ENCODE assay signal across 8 cellular contexts in the genomic region with DNA sequence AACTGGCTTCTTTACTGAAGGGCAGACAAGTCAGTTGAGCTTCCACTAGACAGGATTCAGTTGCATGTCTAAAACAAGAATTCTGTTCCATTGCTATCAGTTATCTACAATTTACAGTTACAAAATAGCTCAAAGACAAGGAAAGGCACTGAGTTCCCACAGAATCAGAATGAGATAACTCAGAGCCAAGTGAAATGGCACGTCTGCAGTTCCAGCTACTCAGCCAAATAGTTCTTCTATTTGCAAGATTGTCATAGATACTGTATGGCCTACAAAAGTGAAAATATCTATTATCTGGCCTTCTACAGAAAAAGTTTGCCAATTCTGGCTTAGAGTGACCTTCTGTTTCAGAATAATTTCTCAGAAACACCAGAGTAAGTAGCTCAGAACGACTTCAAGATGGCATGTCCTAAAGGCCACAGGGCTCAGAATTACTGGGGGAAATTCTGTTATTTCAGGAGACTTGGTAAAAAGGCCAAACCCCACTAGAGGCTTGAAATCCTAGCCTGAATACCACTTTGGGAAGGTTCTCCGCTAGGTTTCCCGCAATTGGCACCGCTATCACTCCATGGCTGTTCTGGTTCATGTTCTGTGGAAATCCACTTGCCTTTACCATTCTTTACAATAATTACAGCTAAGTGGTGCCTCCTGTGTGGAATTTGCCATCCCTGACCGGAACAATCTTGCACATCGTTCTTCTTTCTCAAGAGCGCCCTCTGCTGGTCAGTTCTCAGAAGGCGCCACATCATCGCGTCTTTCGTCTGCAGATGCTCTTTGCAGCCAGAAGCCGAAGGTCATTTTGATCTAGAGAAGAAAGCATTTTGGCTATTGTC. TPM values are rescaled to one million over a fixed set of nuclear protein-coding genes. Genes with fewer than 3 reads are reported as not detected.
DNase-seq lines count a peak whose midpoint lies in the region; ATAC-seq and TF ChIP-seq lines count a peak whose summit lies in the region.

No MANE protein-coding gene starts in this region.

- ATAC-seq in HG02798 (IDR thresholded peaks at IDR 0.05; ENCODE audit: poor library complexity, unreplicated experiment), result peak; percentile 70

- POLR2A ChIA-PET in MCF 10A (lab: Yijun Ruan, JAX), result interaction anchor here (0.7 to 2.0 kb wide), 5 partner anchors 11 to 482 kb away, joined by 3 to 8 read pairs (median 3); no protein-coding TSS in a partner anchor

- no peaks in the 10 kb centered on the region for H3K9me3 Mint-ChIP-seq in MCF 10A (ENCODE audit: unreplicated experiment)

- no TSS peak for BruUV-seq in MCF 10A (replicated peaks; lab: Mats Ljungman, UMichigan)

- TF ChIP-seq CTCF in VCaP (conservative IDR thresholded peaks at IDR 0.05) (peak; percentile 90), MCF 10A (IDR thresholded peaks at IDR 0.05; ENCODE audit: unreplicated experiment) (peak; percentile 86)

- DNase-seq in DMS79 treated with DMSO at 0.1 percent for 48 hours (lab: John Stamatoyannopoulos, UW) (peak; percentile 83), NCI-H2171 (lab: John Stamatoyannopoulos, UW) (peak; percentile 63), MCF 10A (ENCODE audit: unreplicated experiment) (peak; percentile 80), iris pigment epithelial cell (ENCODE audit: low read depth) (peak; percentile 79), GF-D8 (lab: John Stamatoyannopoulos, UW) (no peak)
- peak; percentile 62 to 75 for DNase-seq in stimulated activated CD4-positive, alpha-beta T cell treated with anti-CD3 and anti-CD28 coated beads, Interleukin-15, amount 100 ng/mL, for 48 hours (ENCODE audit: low read depth in 2 of 2)

- intact Hi-C loops in MCF 10A (cut with micrococcal nuclease), result loop anchor here (1.0 to 2.0 kb wide), 4 partner anchors 150 to 695 kb away; no protein-coding TSS in a partner anchor

- H3K4me3 Mint-ChIP-seq in MCF 10A (ENCODE audit: unreplicated experiment), result no peak overlapping the region

- no peaks in the 10 kb centered on the region for H3K4me1 Mint-ChIP-seq in MCF 10A (ENCODE audit: insufficient read depth, unreplicated experiment)

- no peak overlapping the region for H3K27ac ChIP-seq in VCaP

- CTCF ChIA-PET in MCF 10A (lab: Yijun Ruan, JAX), result interaction anchor here (0.6 to 4.1 kb wide), 40 partner anchors 8 to 1718 kb away, joined by 3 to 40 read pairs (median 4); a partner anchor contains a TSS

- H3K36me3 Mint-ChIP-seq in MCF 10A (ENCODE audit: insufficient read depth, unreplicated experiment), result no peaks in the 10 kb centered on the region

- peaks cover 28% of the 10 kb centered on the region for H3K27me3 Mint-ChIP-seq in MCF 10A (ENCODE audit: insufficient read depth, unreplicated experiment)

- H3K27ac Mint-ChIP-seq in MCF 10A (ENCODE audit: low read depth, unreplicated experiment), result no peak overlapping the region

RNA-seq across cellular contexts. Expression of a gene that starts 10.6 kb away (rescaled TPM):
- total RNA-seq in MCF 10A (2022), result 285 and 358 TPM in 2 replicates
